ENCODE assay signal across 31 cellular contexts in genomic region chr1:183438060-183438459, GRCh38. TPM values are rescaled to one million over a fixed set of nuclear protein-coding genes. Genes with fewer than 3 reads are reported as not detected.
"Had no signal": no experiment of that assay in that cellular context is flagged by ENCODE, and none has a peak within 500 bp of the region (broad histone marks: within the 10 kb centered on the region; RNA-seq: fewer than 3 reads in every experiment).

No MANE protein-coding gene starts in this region.

- H3K36me3 Mint-ChIP-seq: naive thymus-derived CD8-positive, alpha-beta T cell; natural killer cell treated with Interleukin-12 subunit alpha and Interleukin-12 subunit beta and Interleukin-15 and Interleukin-18, amount 100 ng/mL, for 72 hours; neural progenitor cell; stimulated activated memory B cell treated with anti-CD40 and anti-IgM and Interleukin-4, amounts not matched to agents 10 μg/mL and 1 μg/mL and 100 μg/mL, for 72 hours; type B pancreatic cell had no signal

- H3K27ac Mint-ChIP-seq: natural killer cell treated with Interleukin-12 subunit alpha and Interleukin-12 subunit beta and Interleukin-15 and Interleukin-18, amount 100 ng/mL, for 72 hours; neural progenitor cell; progenitor cell of endocrine pancreas; stimulated activated memory B cell treated with anti-CD40 and anti-IgM and Interleukin-4, amounts not matched to agents 10 μg/mL and 1 μg/mL and 100 μg/mL, for 72 hours; stimulated activated naive CD8-positive, alpha-beta T cell treated with anti-CD3 and anti-CD28 coated beads, Interleukin-15, amount 100 ng/mL, for 72 hours; type B pancreatic cell had no signal

- H3K9ac ChIP-seq: neural progenitor cell, parathyroid adenoma had no signal

- H3K4me3 ChIP-seq: neural progenitor cell, ovary, psoas muscle, skin epidermis, smooth muscle cell, spleen, suprapubic skin, testis, tibial artery, transverse colon, upper lobe of right lung, uterus had no signal

- H3K36me3 ChIP-seq: neural progenitor cell, ovary, spleen, suprapubic skin, tibial artery, transverse colon, upper lobe of right lung, uterus had no signal

- ATAC-seq: naive thymus-derived CD8-positive, alpha-beta T cell; natural killer cell treated with Interleukin-12 subunit alpha and Interleukin-12 subunit beta and Interleukin-15 and Interleukin-18, amount 100 ng/mL, for 72 hours; psoas muscle; right cardiac atrium; sciatic nerve; stimulated activated memory B cell treated with anti-CD40 and anti-IgM and Interleukin-4, amounts not matched to agents 10 μg/mL and 1 μg/mL and 100 μg/mL, for 72 hours; stimulated activated naive CD8-positive, alpha-beta T cell treated with anti-CD3 and anti-CD28 coated beads, Interleukin-15, amount 100 ng/mL, for 72 hours; stimulated activated naive CD8-positive, alpha-beta T cell treated with anti-CD3 and anti-CD28 coated beads, Interleukin-15, Interleukin-2, amounts not matched to agents 100 U/mL and 50 U/mL, for 24 hours; upper lobe of right lung had no signal

- DNase-seq: naive thymus-derived CD8-positive, alpha-beta T cell; occipital lobe; ovary; posterior cingulate gyrus; psoas muscle; right cardiac atrium; spleen; stimulated activated CD4-positive, alpha-beta T cell treated with anti-CD3 and anti-CD28 coated beads, Interleukin-12 subunit alpha, Interleukin-12 subunit beta, amount 100 ng/mL, for 4 hours; stimulated activated CD4-positive, alpha-beta T cell treated with anti-CD3 and anti-CD28 coated beads, Interleukin-1b, Interleukin-23, amount 100 ng/mL, for 48 hours; stimulated activated CD4-positive, alpha-beta T cell treated with anti-CD3 and anti-CD28 coated beads, Interleukin-4, amount 100 ng/mL, for 1 hour; stimulated activated CD4-positive, alpha-beta T cell treated with anti-CD3 and anti-CD28 coated beads, Interleukin-4, amount 100 ng/mL, for 4 hours; stimulated activated CD8-positive, alpha-beta memory T cell treated with anti-CD3 and anti-CD28 coated beads, Interleukin-4, amount 100 ng/mL, for 48 hours; stimulated activated naive CD4-positive, alpha-beta T cell; stimulated activated naive CD8-positive, alpha-beta T cell treated with anti-CD3 and anti-CD28 coated beads, Interleukin-15, amount 100 ng/mL, for 72 hours; stimulated activated naive CD8-positive, alpha-beta T cell treated with anti-CD3 and anti-CD28 coated beads, Interleukin-15, Interleukin-2, amounts not matched to agents 100 U/mL and 50 U/mL, for 24 hours; substantia nigra; testis; tibial artery; transverse colon; upper lobe of right lung; uterus had no signal

- H3K4me2 ChIP-seq: neural progenitor cell, smooth muscle cell had no signal

- H3K79me2 ChIP-seq: parathyroid adenoma had no signal

- H3K9me3 ChIP-seq: ovary, psoas muscle, spleen, suprapubic skin, testis, tibial artery, transverse colon, upper lobe of right lung, uterus had no signal

- H2AFZ ChIP-seq: neural progenitor cell, parathyroid adenoma had no signal

- H3K4me3 Mint-ChIP-seq: naive thymus-derived CD8-positive, alpha-beta T cell; natural killer cell treated with Interleukin-12 subunit alpha and Interleukin-12 subunit beta and Interleukin-15 and Interleukin-18, amount 100 ng/mL, for 72 hours; neural progenitor cell; stimulated activated memory B cell treated with anti-CD40 and anti-IgM and Interleukin-4, amounts not matched to agents 10 μg/mL and 1 μg/mL and 100 μg/mL, for 72 hours; stimulated activated naive CD8-positive, alpha-beta T cell treated with anti-CD3 and anti-CD28 coated beads, Interleukin-15, amount 100 ng/mL, for 72 hours; type B pancreatic cell had no signal

- H3K9me3 Mint-ChIP-seq: naive thymus-derived CD8-positive, alpha-beta T cell; natural killer cell treated with Interleukin-12 subunit alpha and Interleukin-12 subunit beta and Interleukin-15 and Interleukin-18, amount 100 ng/mL, for 72 hours; neural progenitor cell; stimulated activated naive CD8-positive, alpha-beta T cell treated with anti-CD3 and anti-CD28 coated beads, Interleukin-15, amount 100 ng/mL, for 72 hours; type B pancreatic cell had no signal

- H3K4me1 Mint-ChIP-seq: naive thymus-derived CD8-positive, alpha-beta T cell; stimulated activated memory B cell treated with anti-CD40 and anti-IgM and Interleukin-4, amounts not matched to agents 10 μg/mL and 1 μg/mL and 100 μg/mL, for 72 hours; stimulated activated naive CD8-positive, alpha-beta T cell treated with anti-CD3 and anti-CD28 coated beads, Interleukin-15, amount 100 ng/mL, for 72 hours had no signal

- H3K27me3 Mint-ChIP-seq: progenitor cell of endocrine pancreas, type B pancreatic cell had no signal

- H3K4me1 ChIP-seq: neural progenitor cell, parathyroid adenoma, psoas muscle, spleen, suprapubic skin, tibial artery, transverse colon, upper lobe of right lung, uterus had no signal

- H3K27ac ChIP-seq: neural progenitor cell, ovary, parathyroid adenoma, psoas muscle, skin epidermis, spleen, suprapubic skin, testis, tibial artery, transverse colon, upper lobe of right lung, uterus had no signal

- H3K27me3 ChIP-seq: neural progenitor cell, ovary, testis, tibial artery, transverse colon, upper lobe of right lung, uterus had no signal

RNA-seq across cellular contexts. Expression of gene NMNAT2, which starts 19.9 kb away (rescaled TPM):
- total RNA-seq: naive thymus-derived CD8-positive, alpha-beta T cell; natural killer cell treated with Interleukin-12 subunit alpha and Interleukin-12 subunit beta and Interleukin-15 and Interleukin-18, amount 100 ng/mL, for 72 hours had no signal
- polyA plus RNA-seq: naive thymus-derived CD8-positive, alpha-beta T cell had no signal
